In genomic region chr2:236236559-236237450, GRCh38 we compare ENCODE assay signal across 17 cellular contexts. TPM values are rescaled to one million over a fixed set of nuclear protein-coding genes. Genes with fewer than 3 reads are reported as not detected.
DNase-seq lines count a peak whose midpoint lies in the region; ATAC-seq, FAIRE-seq and TF ChIP-seq lines count a peak whose summit lies in the region.
"Had no signal": no experiment of that assay in that cellular context is flagged by ENCODE, and none has a peak within 500 bp of the region (broad histone marks: within the 10 kb centered on the region; RNA-seq: fewer than 3 reads in every experiment).

No MANE protein-coding gene starts in this region.

- H3K36me3 Mint-ChIP-seq in nephron progenitor cell (ENCODE audit: low read depth), result peaks cover 32% of the 10 kb centered on the region

- TF ChIP-seq CTCF in heart right ventricle (IDR thresholded peaks at IDR 0.05) (peak in 4 of 9 donors; percentile 8 to 31 (median 23)), endothelial cell of umbilical vein (IDR thresholded peaks at IDR 0.05; ENCODE audit: extremely low read depth in 1 of 2, insufficient read depth in 1 of 2, low read depth in 1 of 2, low read length in 2 of 2) (peak in 1 of 2 donors; percentile 40), nephron progenitor cell (IDR thresholded peaks at IDR 0.05) (no peak), vagina (IDR thresholded peaks at IDR 0.05) (no peak)

- H3K27ac Mint-ChIP-seq in nephron progenitor cell, result no peak overlapping the region
- H3K27ac Mint-ChIP-seq: activated B cell treated with CpG ODN at 0.5 μM for 24 hours had no signal

- H3K4me2 ChIP-seq in endothelial cell of umbilical vein (ENCODE audit: insufficient read depth, low read length), result peak overlapping the region; percentile 74

- 1% methylated on average over 58 to 73 of the region's 73 CpGs for WGBS in heart right ventricle, 2 donors

- H3K4me1 Mint-ChIP-seq in nephron progenitor cell, result peaks cover 21% of the 10 kb centered on the region

- intact Hi-C loops in heart right ventricle (cut with DNase I) (no loop called here), cardiac septum (cut with DNase I) (loop anchor here (5.0 kb wide), 1 partner anchor 335 kb away; no protein-coding TSS in a partner anchor), endothelial cell of umbilical vein (cut with micrococcal nuclease) (no loop called here), vagina (cut with DNase I) (no loop called here)

- H3K4me3 Mint-ChIP-seq in nephron progenitor cell, result peak overlapping the region; percentile 82
- H3K4me3 Mint-ChIP-seq: activated B cell treated with CpG ODN at 0.5 μM for 24 hours had no signal

- H3K27ac ChIP-seq in heart right ventricle, result peak overlapping the region in 6 of 10 donors; percentile 14 to 71 (median 50)
- no peak overlapping the region for H3K27ac ChIP-seq in endothelial cell of umbilical vein (ENCODE audit: insufficient read depth, low read depth, low read length)
- H3K27ac ChIP-seq in vagina, result no peak overlapping the region
- no peak overlapping the region for H3K27ac ChIP-seq in SJCRH30
- H3K27ac ChIP-seq: lower lobe of right lung, prostate gland, SJSA1 had no signal

- H3K9me3 ChIP-seq in heart right ventricle (peaks cover 0 to 29% (median 5%) of the 10 kb centered on the region in 11 donors), endothelial cell of umbilical vein (replicated peaks; ENCODE audit: control insufficient read depth, insufficient read depth, low read length) (no peaks in the 10 kb centered on the region), vagina (no peaks in the 10 kb centered on the region), SJCRH30 (replicated peaks) (no peaks in the 10 kb centered on the region)
- H3K9me3 ChIP-seq: lower lobe of right lung, prostate gland, SJSA1 had no signal

- H3K27me3 Mint-ChIP-seq in nephron progenitor cell (ENCODE audit: low read depth, poor library complexity), result peaks cover 77% of the 10 kb centered on the region

- dilution Hi-C loops in endothelial cell of umbilical vein (cut with MboI; ENCODE audit: extremely low pct_ligation_motif_present, low sequenced_read_pairs), result no loop called here

- no peak overlapping the region for H3K9ac ChIP-seq in endothelial cell of umbilical vein (replicated peaks; ENCODE audit: extremely low read depth, insufficient read depth, low read length)

- no peak for FAIRE-seq in endothelial cell of umbilical vein (lab: Jason Lieb, UNC)
- FAIRE-seq: bronchial epithelial cell had no signal

- H3K27me3 ChIP-seq in heart right ventricle, result peaks cover 0 to 64% (median 54%) of the 10 kb centered on the region in 7 donors
- peaks cover 11 to 26% of the 10 kb centered on the region in 2 experiments for H3K27me3 ChIP-seq in endothelial cell of umbilical vein (ENCODE audit: control insufficient read depth in 2 of 2, insufficient read depth in 2 of 2, low read length in 2 of 2)
- no peaks in the 10 kb centered on the region for H3K27me3 ChIP-seq in vagina
- no peaks in the 10 kb centered on the region for H3K27me3 ChIP-seq in SJCRH30
- H3K27me3 ChIP-seq: SJSA1 had no signal

- POLR2A ChIA-PET in endothelial cell of umbilical vein (lab: Charles Lee), result no interaction called here

- H2AFZ ChIP-seq in endothelial cell of umbilical vein (ENCODE audit: low read depth, low read length), result peak overlapping the region; percentile 34

- no peaks in the 10 kb centered on the region for H3K9me1 ChIP-seq in endothelial cell of umbilical vein (replicated peaks; ENCODE audit: control insufficient read depth, extremely low read depth, insufficient read depth, low read length)

- peak overlapping the region; percentile 23 to 49 (median 40) for H3K4me3 ChIP-seq in heart right ventricle
- peak overlapping the region; percentile 8 to 41 (median 23) for H3K4me3 ChIP-seq in endothelial cell of umbilical vein (replicated peaks in 1 of 3; ENCODE audit: insufficient read depth in 1 of 3, low read depth in 1 of 3, low read length in 3 of 3)
- no peak overlapping the region for H3K4me3 ChIP-seq in vagina
- no peak overlapping the region for H3K4me3 ChIP-seq in SJCRH30
- H3K4me3 ChIP-seq: lower lobe of right lung, prostate gland, SJSA1 had no signal

- H4K20me1 ChIP-seq in endothelial cell of umbilical vein (replicated peaks; ENCODE audit: control insufficient read depth, extremely low read depth, insufficient read depth, low read length), result no peaks in the 10 kb centered on the region

- CTCF ChIA-PET in endothelial cell of umbilical vein (lab: Charles Lee), result interaction anchor here (1.4 kb wide), 1 partner anchor 14 kb away, joined by 6 read pairs; no protein-coding TSS in a partner anchor

- DNase-seq in heart right ventricle (no peak), cardiac septum (ENCODE audit: low spot score) (no peak), endothelial cell of umbilical vein (ENCODE audit: low read depth, low spot score) (peak; percentile 21), nephron progenitor cell (peak; percentile 32), vagina (ENCODE audit: extremely low spot score in 2 of 2) (peak; percentile 27 to 94), T1000 (lab: John Stamatoyannopoulos, UW) (no peak), NCI-H2171 treated with DMSO at 0.1 percent for 48 hours (lab: John Stamatoyannopoulos, UW) (no peak), SJCRH30 (no peak)
- DNase-seq: activated B cell treated with CpG ODN at 0.5 μM for 24 hours; activated T-cell treated with anti-CD3 and anti-CD28 coated beads, Interleukin-2, amount 50 U/mL, for 48 hours; lower lobe of right lung; NCI-H526 treated with DMSO at 0.1 percent for 48 hours had no signal

- H3K9me3 Mint-ChIP-seq in nephron progenitor cell, result peaks cover 39% of the 10 kb centered on the region

- TF ChIP-seq POLR2A in endothelial cell of umbilical vein (IDR thresholded peaks at IDR 0.05; ENCODE audit: low read depth, low read length), result no peak
- TF ChIP-seq POLR2A in vagina (IDR thresholded peaks at IDR 0.05), result no peak

- BruUV-seq in endothelial cell of umbilical vein (replicated peaks; lab: Mats Ljungman, UMichigan), result no TSS peak

- ATAC-seq in heart right ventricle, result no peak
- ATAC-seq: lower lobe of right lung had no signal

- H3K4me1 ChIP-seq in heart right ventricle (peaks cover 7 to 49% (median 17%) of the 10 kb centered on the region in 9 donors), endothelial cell of umbilical vein (ENCODE audit: control insufficient read depth, extremely low read depth, insufficient read depth, low read length) (peaks cover 6% of the 10 kb centered on the region), vagina (peaks cover 5% of the 10 kb centered on the region), SJCRH30 (peaks cover 8% of the 10 kb centered on the region; the same call in 1 of the 2 replicates)
- H3K4me1 ChIP-seq: prostate gland had no signal

- no peaks in the 10 kb centered on the region for H3K79me2 ChIP-seq in endothelial cell of umbilical vein (ENCODE audit: control insufficient read depth, insufficient read depth, low read length)

- H3K36me3 ChIP-seq in heart right ventricle, result peaks cover 0 to 6% (median 0%) of the 10 kb centered on the region in 9 donors
- no peaks in the 10 kb centered on the region for H3K36me3 ChIP-seq in endothelial cell of umbilical vein (ENCODE audit: control insufficient read depth in 2 of 2, extremely low read depth in 1 of 2, insufficient read depth in 2 of 2, low read length in 2 of 2)
- no peaks in the 10 kb centered on the region for H3K36me3 ChIP-seq in vagina
- no peaks in the 10 kb centered on the region; the same call in 1 of the 2 replicates for H3K36me3 ChIP-seq in SJCRH30
- H3K36me3 ChIP-seq: lower lobe of right lung, prostate gland had no signal

TF ChIP-seq in endothelial cell of umbilical vein, 7 proteins besides CTCF, POLR2A, EP300 and RAD21:
- TF ChIP-seq JUN (IDR thresholded peaks at IDR 0.05; ENCODE audit: borderline replicate concordance, insufficient read depth, insufficient read length, low read depth) (no peak), EZH2 (IDR thresholded peaks at IDR 0.05; ENCODE audit: borderline replicate concordance, low read depth, low read length, severe bottlenecking) (peak; percentile 64)
TF ChIP-seq in endothelial cell of umbilical vein: peak in this region for 1.

RNA-seq across cellular contexts. Expression of gene ASB18, which starts 27.4 kb away (rescaled TPM):
- 10 to 100 TPM in 9 of 10 donors, 1 to 10 TPM in 1; 4.5 to 47.1 (median 29.7) TPM for total RNA-seq in heart right ventricle
- 1 to 10 TPM; 3.5 to 4.2 TPM for polyA plus RNA-seq in heart right ventricle
- total RNA-seq in cardiac septum, result 44.4 TPM
- not detected in 2 replicates for total RNA-seq in endothelial cell of umbilical vein
- polyA plus RNA-seq in endothelial cell of umbilical vein, result not detected in 2 replicates
- not detected in 2 replicates for polyA plus RNA-seq in endothelial cell of umbilical vein (2011; cell fraction: cytosol; rRNA removed)
- not detected in 2 replicates for polyA plus RNA-seq in endothelial cell of umbilical vein (2011; cell fraction: nucleus; rRNA removed)
- 0.32 TPM in 1 of 2 replicates, not detected in the other for polyA plus RNA-seq in endothelial cell of umbilical vein (2012)
- not detected in 2 replicates for polyA minus RNA-seq in endothelial cell of umbilical vein
- polyA minus RNA-seq in endothelial cell of umbilical vein (2011; cell fraction: cytosol; rRNA and poly(A)+ RNA removed), result not detected
- not detected in 2 replicates for polyA minus RNA-seq in endothelial cell of umbilical vein (2011; cell fraction: nucleus; rRNA and poly(A)+ RNA removed)
- total RNA-seq in vagina, result not detected
- total RNA-seq in SJCRH30 (2014; rRNA removed; shearing (Covaris generic)), result 0.04 TPM in 1 of 2 replicates, not detected in the other
- total RNA-seq: activated B cell treated with CpG ODN at 0.5 μM for 24 hours, bronchial epithelial cell, fibroblast of villous mesenchyme, lower lobe of right lung, prostate gland, temporal lobe had no signal

Comparison
In these comparisons a context has a peak if more than half of its experiments do, and no peak if none do; other contexts are left out.
1. DNase-seq: peak in endothelial cell of umbilical vein (single experiment), nephron progenitor cell (single experiment) and vagina (2 of 2); none in heart right ventricle (0 of 2), cardiac septum (single experiment), T1000 (single experiment), NCI-H2171 treated with DMSO at 0.1 percent for 48 hours (single experiment) and SJCRH30 (0 of 2).
2. H3K27ac ChIP-seq: peak in heart right ventricle (6 of 10); none in endothelial cell of umbilical vein (single experiment), vagina (single experiment) and SJCRH30 (single experiment).
3. H3K4me3 ChIP-seq: peak in heart right ventricle (10 of 10) and endothelial cell of umbilical vein (3 of 3); none in vagina (0 of 2) and SJCRH30 (single experiment).